In the genomic region with DNA sequence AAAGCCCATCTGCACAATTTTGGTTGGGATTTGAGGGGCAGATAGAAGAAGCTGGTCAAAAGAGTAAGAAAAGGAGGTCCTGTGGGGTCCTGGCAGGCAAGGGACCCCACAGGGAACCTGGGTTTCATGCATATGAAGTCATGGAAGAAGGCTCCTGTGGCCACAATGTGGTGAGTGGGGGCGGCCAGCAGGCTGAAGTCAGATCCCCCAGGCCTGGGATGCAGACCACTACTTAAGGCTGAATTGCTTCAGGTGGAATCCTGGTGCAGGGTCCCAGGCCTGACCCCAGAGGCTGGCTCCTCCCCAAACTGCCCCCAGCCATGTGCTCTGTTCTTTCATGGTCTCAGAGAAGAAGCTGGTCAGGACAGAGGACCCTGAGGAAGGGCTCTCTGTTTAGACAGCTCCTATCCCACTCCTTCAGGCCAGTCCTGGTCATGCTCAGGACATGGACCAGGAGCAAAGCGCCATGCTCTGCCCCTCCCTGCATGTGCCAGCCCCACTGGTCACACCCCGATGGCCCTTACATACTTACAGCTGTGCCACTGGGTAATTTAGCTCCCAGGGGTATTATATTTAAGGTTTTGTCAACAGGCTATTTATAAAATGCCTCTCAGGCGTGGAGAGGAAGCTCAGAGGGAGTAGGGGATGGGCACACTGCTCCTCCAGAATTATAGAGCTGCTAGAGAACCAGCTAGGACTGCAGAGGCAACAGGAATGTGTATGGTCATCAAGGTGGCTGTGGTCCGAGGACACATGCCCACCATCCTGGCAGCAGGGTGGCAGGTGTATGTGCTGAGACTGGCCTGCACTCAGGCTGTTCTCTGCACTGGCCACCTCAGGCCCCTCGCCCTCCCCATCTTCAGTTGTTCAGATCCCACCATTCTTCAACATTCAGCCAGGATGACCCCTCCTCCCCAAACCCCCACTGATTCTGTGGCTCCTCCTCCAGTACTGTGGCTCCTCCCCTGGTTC, we compare ENCODE assay signal across 12 cellular contexts. TPM values are rescaled to one million over a fixed set of nuclear protein-coding genes. Genes with fewer than 3 reads are reported as not detected.
DNase-seq lines count a peak whose midpoint lies in the region; ATAC-seq and TF ChIP-seq lines count a peak whose summit lies in the region.
"Had no signal": no experiment of that assay in that cellular context is flagged by ENCODE, and none has a peak within 500 bp of the region (broad histone marks: within the 10 kb centered on the region; RNA-seq: fewer than 3 reads in every experiment).

No MANE protein-coding gene starts in this region.

- no peaks in the 10 kb centered on the region for H3K36me3 Mint-ChIP-seq in natural killer cell treated with Interleukin-12 subunit alpha and Interleukin-12 subunit beta and Interleukin-15 and Interleukin-18, amount 100 ng/mL, for 72 hours

- intact Hi-C loops in mucosa of descending colon (cut with DNase I, micrococcal nuclease), result no loop called here

- H3K9me3 ChIP-seq in mucosa of descending colon, result no peaks in the 10 kb centered on the region
- H3K9me3 ChIP-seq: Caco-2, suprapubic skin had no signal

- no peak overlapping the region for H3K4me3 Mint-ChIP-seq in natural killer cell treated with Interleukin-12 subunit alpha and Interleukin-12 subunit beta and Interleukin-15 and Interleukin-18, amount 100 ng/mL, for 72 hours

- H3K4me1 Mint-ChIP-seq in natural killer cell treated with Interleukin-12 subunit alpha and Interleukin-12 subunit beta and Interleukin-15 and Interleukin-18, amount 100 ng/mL, for 72 hours (ENCODE audit: low read depth in 2 of 2), result peaks cover 4 to 11% of the 10 kb centered on the region in 2 donors

- no peaks in the 10 kb centered on the region for H3K4me1 ChIP-seq in mucosa of descending colon (ENCODE audit: low read depth)

- ATAC-seq in GM18498 (IDR thresholded peaks at IDR 0.05; ENCODE audit: unreplicated experiment) (peak; percentile 36), GM21737 (IDR thresholded peaks at IDR 0.05; ENCODE audit: unreplicated experiment) (peak; percentile 53), mucosa of descending colon (peak; percentile 59)
- ATAC-seq in natural killer cell treated with Interleukin-12 subunit alpha and Interleukin-12 subunit beta and Interleukin-15 and Interleukin-18, amount 100 ng/mL, for 72 hours, result no peak

- H3K36me3 ChIP-seq in mucosa of descending colon (ENCODE audit: low read depth), result no peaks in the 10 kb centered on the region
- H3K36me3 ChIP-seq: suprapubic skin had no signal

- H3K27ac Mint-ChIP-seq in natural killer cell treated with Interleukin-12 subunit alpha and Interleukin-12 subunit beta and Interleukin-15 and Interleukin-18, amount 100 ng/mL, for 72 hours, result no peak overlapping the region

- H3K9me3 Mint-ChIP-seq in natural killer cell treated with Interleukin-12 subunit alpha and Interleukin-12 subunit beta and Interleukin-15 and Interleukin-18, amount 100 ng/mL, for 72 hours, result no peaks in the 10 kb centered on the region

- H3K27me3 Mint-ChIP-seq in natural killer cell treated with Interleukin-12 subunit alpha and Interleukin-12 subunit beta and Interleukin-15 and Interleukin-18, amount 100 ng/mL, for 72 hours, result peaks cover 0 to 2% of the 10 kb centered on the region in 2 donors

- H3K4me3 ChIP-seq in mucosa of descending colon, result no peak overlapping the region
- H3K4me3 ChIP-seq: coronary artery, suprapubic skin had no signal

- no peak for TF ChIP-seq CTCF in mucosa of descending colon (IDR thresholded peaks at IDR 0.05)

- peak; percentile 96 for DNase-seq in NCI-H69 (lab: John Stamatoyannopoulos, UW)
- no peak for DNase-seq in mucosa of descending colon
- DNase-seq in COLO829 (ENCODE audit: low spot score), result no peak
- DNase-seq in activated gamma-delta T cell treated with Interleukin-2 at 50 U/mL for 16 hours, result no peak
- no peak for DNase-seq in natural killer cell treated with Interleukin-12 subunit alpha and Interleukin-12 subunit beta and Interleukin-15 and Interleukin-18, amount 100 ng/mL, for 72 hours (ENCODE audit: low spot score)
- DNase-seq: Caco-2, NCI-H1105, retina had no signal

RNA-seq across cellular contexts. Expression of gene C5orf15, which starts 33.3 kb away (rescaled TPM):
- total RNA-seq in mucosa of descending colon, result 10 to 100 TPM; 24.5 to 38.3 (median 26.8) TPM
- 10 to 100 TPM; 16.7 to 41.6 TPM for total RNA-seq in natural killer cell treated with Interleukin-12 subunit alpha and Interleukin-12 subunit beta and Interleukin-15 and Interleukin-18, amount 100 ng/mL, for 72 hours

Comparison
In these comparisons a context has a peak if more than half of its experiments do, and no peak if none do; other contexts are left out.
1. ATAC-seq: peak in GM18498 (single experiment), GM21737 (single experiment) and mucosa of descending colon (single experiment); none in natural killer cell treated with Interleukin-12 subunit alpha and Interleukin-12 subunit beta and Interleukin-15 and Interleukin-18, amount 100 ng/mL, for 72 hours (0 of 2).